In genomic region chr4:7411896-7412585, GRCh38 we compare ENCODE assay signal across 21 cellular contexts. TPM values are rescaled to one million over a fixed set of nuclear protein-coding genes. Genes with fewer than 3 reads are reported as not detected.
DNase-seq lines count a peak whose midpoint lies in the region; ATAC-seq and TF ChIP-seq lines count a peak whose summit lies in the region.
"Had no signal": no experiment of that assay in that cellular context is flagged by ENCODE, and none has a peak within 500 bp of the region (broad histone marks: within the 10 kb centered on the region; RNA-seq: fewer than 3 reads in every experiment).

No MANE protein-coding gene starts in this region.

- DNase-seq in activated effector memory CD4-positive, alpha-beta T cell treated with anti-CD3 and anti-CD28 coated beads, Interleukin-2, amount 50 U/mL, for 16 hours, result peak; percentile 38
- no peak for DNase-seq in activated effector memory CD4-positive, alpha-beta T cell treated with Interleukin-2 at 50 U/mL for 16 hours
- peak; percentile 42 for DNase-seq in RWPE2 (ENCODE audit: low spot score)
- DNase-seq in left ventricle myocardium inferior, result peak; percentile 6
- DNase-seq in spleen, result peak; percentile 44
- no peak for DNase-seq in RPMI8226
- DNase-seq: activated CD4-positive, alpha-beta T cell treated with anti-CD3 and anti-CD28 coated beads, Interleukin-2, amount 50 U/mL, for 48 hours; COR-L47; cortex of kidney; mesendoderm; NCI-H1417; stimulated activated CD4-positive, alpha-beta T cell treated with anti-CD3 and anti-CD28 coated beads, Interleukin-2, amount 100 ng/mL, for 48 hours had no signal

- peaks cover 3% of the 10 kb centered on the region for H3K9me3 ChIP-seq in RWPE2 (ENCODE audit: severe bottlenecking)
- peaks cover 25% of the 10 kb centered on the region for H3K9me3 ChIP-seq in left ventricle myocardium inferior (replicated peaks)
- H3K9me3 ChIP-seq in spleen, result peaks cover 0 to 32% (median 30%) of the 10 kb centered on the region in 8 donors

- H3K27me3 ChIP-seq in RWPE2 (ENCODE audit: insufficient read depth, poor library complexity, severe bottlenecking), result no peaks in the 10 kb centered on the region
- peaks cover 24% of the 10 kb centered on the region for H3K27me3 ChIP-seq in left ventricle myocardium inferior (ENCODE audit: low read depth)
- H3K27me3 ChIP-seq in spleen (replicated peaks in 1 of 7), result peaks cover 0 to 47% (median 0%) of the 10 kb centered on the region in 7 donors

- TF ChIP-seq CTCF in RWPE2 (IDR thresholded peaks at IDR 0.05; ENCODE audit: poor library complexity, severe bottlenecking), result no peak
- no peak for TF ChIP-seq CTCF in left ventricle myocardium inferior (IDR thresholded peaks at IDR 0.05; ENCODE audit: borderline replicate concordance)
- TF ChIP-seq CTCF in spleen (IDR thresholded peaks at IDR 0.05 in 8 of 11, conservative IDR thresholded peaks at IDR 0.05 in 3 of 11), result no peak

- WGBS in spleen, 5 donors, result 50 to 70% (median 60%) methylated on average over 8 to 13 of the region's 13 CpGs

- H3K36me3 ChIP-seq in RWPE2 (ENCODE audit: low read depth) (no peaks in the 10 kb centered on the region), left ventricle myocardium inferior (no peaks in the 10 kb centered on the region), spleen (no peaks in the 10 kb centered on the region)

- no peak overlapping the region for H3K4me3 ChIP-seq in RWPE2 (ENCODE audit: severe bottlenecking)
- no peak overlapping the region for H3K4me3 ChIP-seq in left ventricle myocardium inferior
- H3K4me3 ChIP-seq in spleen, result no peak overlapping the region
- H3K4me3 ChIP-seq: SK-N-MC had no signal

- intact Hi-C loops in left ventricle myocardium inferior (cut with micrococcal nuclease) (no loop called here), spleen (cut with DNase I; ENCODE audit: low total_unique reads) (no loop called here)

- no peak for TF ChIP-seq POLR2A in spleen (IDR thresholded peaks at IDR 0.05)

- H3K27ac ChIP-seq in RWPE2 (ENCODE audit: poor library complexity, severe bottlenecking) (no peak overlapping the region), left ventricle myocardium inferior (replicated peaks) (no peak overlapping the region), spleen (no peak overlapping the region)
- H3K27ac ChIP-seq: HL-60, KMS-11, SK-N-MC had no signal

- no peak for ATAC-seq in RWPE2 (ENCODE audit: low read depth)
- no peak for ATAC-seq in HG03175 (IDR thresholded peaks at IDR 0.05; ENCODE audit: unreplicated experiment)
- ATAC-seq in HG03432 (IDR thresholded peaks at IDR 0.05; ENCODE audit: unreplicated experiment), result no peak

- H3K4me1 ChIP-seq in RWPE2 (ENCODE audit: insufficient read depth, poor library complexity, severe bottlenecking), result no peaks in the 10 kb centered on the region
- H3K4me1 ChIP-seq in left ventricle myocardium inferior, result no peaks in the 10 kb centered on the region
- no peaks in the 10 kb centered on the region for H3K4me1 ChIP-seq in spleen

RNA-seq across cellular contexts. Expression of gene PSAPL1, which starts 22.7 kb away (rescaled TPM):
- not detected for total RNA-seq in left ventricle myocardium inferior
- total RNA-seq in spleen, result not detected
- polyA plus RNA-seq in spleen, result not detected
- total RNA-seq: activated T-helper 2 cell treated with anti-CD3 and anti-CD28 coated beads, Interferon-gamma antibody, Interleukin-2, Interleukin-4, amounts not matched to agents 10 μg/mL and 5 μg/mL and 100 μg/mL, durations not matched to agents 14 hours and 24 hours and 36 hours; astrocyte; neural crest cell; OCI-LY7 had no signal

Comparison
In these comparisons a context has a peak if more than half of its experiments do, and no peak if none do; other contexts are left out.
1. DNase-seq: peak in activated effector memory CD4-positive, alpha-beta T cell treated with anti-CD3 and anti-CD28 coated beads, Interleukin-2, amount 50 U/mL, for 16 hours (single experiment), RWPE2 (single experiment), left ventricle myocardium inferior (single experiment) and spleen (single experiment); none in activated effector memory CD4-positive, alpha-beta T cell treated with Interleukin-2 at 50 U/mL for 16 hours (single experiment) and RPMI8226 (single experiment).